In genomic region chr7:95608344-95609173, GRCh38 we compare ENCODE assay signal across 1 cellular context.
TF ChIP-seq lines count a peak whose summit lies in the region.

No MANE protein-coding gene starts in this region.

TF ChIP-seq in GM12878, 131 proteins besides CTCF, POLR2A, EP300 and RAD21 (continued from another document and continues in another):
- TF ChIP-seq BCLAF1 (IDR thresholded peaks at IDR 0.05), result no peak
- TF ChIP-seq FOS (IDR thresholded peaks at IDR 0.05; ENCODE audit: borderline replicate concordance, extremely low read depth, insufficient read length), result no peak
- TF ChIP-seq LARP7 (IDR thresholded peaks at IDR 0.05), result no peak
- no peak for TF ChIP-seq MXI1 (IDR thresholded peaks at IDR 0.05; ENCODE audit: low read depth, low read length)
- no peak for TF ChIP-seq SUZ12 (IDR thresholded peaks at IDR 0.05; ENCODE audit: unreplicated experiment)
- no peak for TF ChIP-seq PKNOX1 (IDR thresholded peaks at IDR 0.05)
- TF ChIP-seq YBX1 (IDR thresholded peaks at IDR 0.05), result no peak
- no peak for TF ChIP-seq CEBPZ (IDR thresholded peaks at IDR 0.05; ENCODE audit: low read depth, low read length)
- peak; percentile 82 for TF ChIP-seq IKZF1 (conservative IDR thresholded peaks at IDR 0.05)
- TF ChIP-seq BRCA1 (IDR thresholded peaks at IDR 0.05; ENCODE audit: low read depth, low read length), result no peak
- peak; percentile 27 for TF ChIP-seq SKIL (IDR thresholded peaks at IDR 0.05; ENCODE audit: low read depth, poor library complexity, severe bottlenecking)
- no peak for TF ChIP-seq HDAC6 (IDR thresholded peaks at IDR 0.05; ENCODE audit: unreplicated experiment)
- TF ChIP-seq IRF4 (IDR thresholded peaks at IDR 0.05; ENCODE audit: low read depth, low read length), result no peak
- peak; percentile 59; the same call in 1 of the 2 replicates for TF ChIP-seq SPI1 (IDR thresholded peaks at IDR 0.05; ENCODE audit: borderline replicate concordance, insufficient read depth, low read depth, low read length)
- TF ChIP-seq KDM1A (IDR thresholded peaks at IDR 0.05; ENCODE audit: borderline replicate concordance), result no peak
- TF ChIP-seq CUX1 (IDR thresholded peaks at IDR 0.05; ENCODE audit: insufficient replicate concordance, low read depth, low read length), result no peak
- no peak for TF ChIP-seq PRDM15 (CRISPR knock-in tag; IDR thresholded peaks at IDR 0.05)
- no peak for TF ChIP-seq FOXM1 (IDR thresholded peaks at IDR 0.05; ENCODE audit: low read depth, low read length)
- no peak for TF ChIP-seq USF1 (IDR thresholded peaks at IDR 0.05; ENCODE audit: borderline replicate concordance, extremely low read length, insufficient read depth, low read depth, low read length)
- no peak for TF ChIP-seq EZH2 (IDR thresholded peaks at IDR 0.05; ENCODE audit: borderline replicate concordance, control insufficient read depth, low read depth, low read length)
- TF ChIP-seq SREBF1 (IDR thresholded peaks at IDR 0.05; ENCODE audit: low read length), result no peak
- TF ChIP-seq MAX (IDR thresholded peaks at IDR 0.05; ENCODE audit: low read depth, low read length), result no peak
- TF ChIP-seq CREB1 (IDR thresholded peaks at IDR 0.05; ENCODE audit: low read depth), result no peak
- no peak for TF ChIP-seq MYB (IDR thresholded peaks at IDR 0.05; ENCODE audit: borderline replicate concordance, low read depth, low read length)
- TF ChIP-seq NR2F1 (conservative IDR thresholded peaks at IDR 0.05), result peak; percentile 95
- TF ChIP-seq STAT1 (conservative IDR thresholded peaks at IDR 0.05), result no peak
- TF ChIP-seq E2F8 (IDR thresholded peaks at IDR 0.05; ENCODE audit: low read depth, partially characterized antibody), result no peak
- no peak for TF ChIP-seq TARDBP (IDR thresholded peaks at IDR 0.05; ENCODE audit: borderline replicate concordance)
- TF ChIP-seq ZBED1 (IDR thresholded peaks at IDR 0.05; ENCODE audit: borderline replicate concordance), result no peak
- no peak for TF ChIP-seq TBL1XR1 (IDR thresholded peaks at IDR 0.05; ENCODE audit: low read depth, low read length)
- TF ChIP-seq MLLT1 (IDR thresholded peaks at IDR 0.05), result no peak
